ENCODE assay signal across 38 cellular contexts in genomic region chr18:11665146-11665545, GRCh38. TPM values are rescaled to one million over a fixed set of nuclear protein-coding genes. Genes with fewer than 3 reads are reported as not detected.
"Had no signal": no experiment of that assay in that cellular context is flagged by ENCODE, and none has a peak within 500 bp of the region (broad histone marks: within the 10 kb centered on the region; RNA-seq: fewer than 3 reads in every experiment).

No MANE protein-coding gene starts in this region.

- H3K4me3 Mint-ChIP-seq: activated B cell treated with CpG ODN at 0.5 μM for 24 hours; activated CD4-positive, alpha-beta memory T cell treated with anti-CD3 and anti-CD28 coated beads for 36 hours; activated CD4-positive, alpha-beta T cell treated with anti-CD3 and anti-CD28 coated beads for 36 hours; activated CD8-positive, alpha-beta T cell treated with anti-CD3 and anti-CD28 coated beads, Interleukin-2, amount 10 ng/mL, durations not matched to agents 7 days and 5 days; activated naive CD4-positive, alpha-beta T cell treated with anti-CD3 and anti-CD28 coated beads, Interleukin-2, amount 10 ng/mL, durations not matched to agents 7 days and 5 days; activated naive CD4-positive, alpha-beta T cell treated with anti-CD3 and anti-CD28 coated beads, Interleukin-2, amount 50 U/mL, for 24 hours; activated naive CD8-positive, alpha-beta T cell; activated naive CD8-positive, alpha-beta T cell treated with anti-CD3 and anti-CD28 coated beads, Interleukin-2, amount 10 ng/mL, durations not matched to agents 7 days and 5 days; activated naive CD8-positive, alpha-beta T cell treated with anti-CD3 and anti-CD28 coated beads, Interleukin-2, amount 50 U/mL, for 24 hours; activated T-cell treated with anti-CD3 and anti-CD28 coated beads, Interleukin-2, amount 50 U/mL, for 24 hours; brain; central memory CD8-positive, alpha-beta T cell; T-helper 1 cell treated with Interleukin-12 subunit alpha and Interleukin-12 subunit beta and Interleukin-4 antibody, amounts not matched to agents 30 μg/mL and 1 μg/mL, for 36 hours; T-helper 2 cell treated with Interferon-gamma antibody and Interleukin-4, amounts not matched to agents 5 μg/mL and 100 μg/mL, for 36 hours had no signal

- H3K27ac ChIP-seq: ascending aorta, cardiac muscle cell, VCaP had no signal

- H3K9me3 ChIP-seq: ascending aorta had no signal

- H3K4me1 Mint-ChIP-seq: activated B cell treated with CpG ODN at 0.5 μM for 24 hours; activated CD4-positive, alpha-beta T cell treated with anti-CD3 and anti-CD28 coated beads for 36 hours; activated naive CD4-positive, alpha-beta T cell treated with anti-CD3 and anti-CD28 coated beads, Interleukin-2, amount 10 ng/mL, durations not matched to agents 7 days and 5 days; activated naive CD4-positive, alpha-beta T cell treated with anti-CD3 and anti-CD28 coated beads, Interleukin-2, amount 50 U/mL, for 24 hours; activated naive CD8-positive, alpha-beta T cell treated with anti-CD3 and anti-CD28 coated beads, Interleukin-2, amount 10 ng/mL, durations not matched to agents 7 days and 5 days; activated naive CD8-positive, alpha-beta T cell treated with anti-CD3 and anti-CD28 coated beads, Interleukin-2, amount 50 U/mL, for 24 hours; brain; central memory CD8-positive, alpha-beta T cell had no signal

- H3K27ac Mint-ChIP-seq: activated B cell treated with CpG ODN at 0.5 μM for 24 hours; activated CD4-positive, alpha-beta memory T cell treated with anti-CD3 and anti-CD28 coated beads for 36 hours; activated CD4-positive, alpha-beta T cell treated with anti-CD3 and anti-CD28 coated beads for 36 hours; activated CD8-positive, alpha-beta T cell treated with anti-CD3 and anti-CD28 coated beads, Interleukin-2, amount 10 ng/mL, durations not matched to agents 7 days and 5 days; activated naive CD4-positive, alpha-beta T cell treated with anti-CD3 and anti-CD28 coated beads, Interleukin-2, amount 10 ng/mL, durations not matched to agents 7 days and 5 days; activated naive CD4-positive, alpha-beta T cell treated with anti-CD3 and anti-CD28 coated beads, Interleukin-2, amount 50 U/mL, for 24 hours; activated naive CD8-positive, alpha-beta T cell; activated naive CD8-positive, alpha-beta T cell treated with anti-CD3 and anti-CD28 coated beads, Interleukin-2, amount 10 ng/mL, durations not matched to agents 7 days and 5 days; activated naive CD8-positive, alpha-beta T cell treated with anti-CD3 and anti-CD28 coated beads, Interleukin-2, amount 50 U/mL, for 24 hours; activated T-cell treated with anti-CD3 and anti-CD28 coated beads, Interleukin-2, amount 50 U/mL, for 24 hours; activated T-helper 2 cell treated with anti-CD3 and anti-CD28 coated beads, Interferon-gamma antibody, Interleukin-2, Interleukin-4, amounts not matched to agents 10 μg/mL and 5 μg/mL and 100 μg/mL, durations not matched to agents 14 hours and 24 hours and 36 hours; brain; T-helper 1 cell treated with Interleukin-12 subunit alpha and Interleukin-12 subunit beta and Interleukin-4 antibody, amounts not matched to agents 30 μg/mL and 1 μg/mL, for 36 hours; T-helper 2 cell treated with Interferon-gamma antibody and Interleukin-4, amounts not matched to agents 5 μg/mL and 100 μg/mL, for 36 hours had no signal

- H3K36me3 ChIP-seq: ascending aorta, cardiac muscle cell had no signal

- DNase-seq: activated B cell treated with CpG ODN at 0.5 μM for 24 hours; activated CD4-positive, alpha-beta memory T cell treated with anti-CD3 and anti-CD28 coated beads for 36 hours; activated CD4-positive, alpha-beta T cell treated with anti-CD3 and anti-CD28 coated beads for 36 hours; activated CD4-positive, alpha-beta T cell treated with anti-CD3 and anti-CD28 coated beads for 48 hours; activated CD4-positive, alpha-beta T cell treated with anti-CD3 and anti-CD28 coated beads, Interleukin-2, amount 50 U/mL, for 1 hour; activated CD4-positive, alpha-beta T cell treated with anti-CD3 and anti-CD28 coated beads, Interleukin-2, amount 50 U/mL, for 4 hours; activated CD4-positive, CD25-positive, alpha-beta regulatory T cell treated with anti-CD3 and anti-CD28 coated beads, Interleukin-2, amount 50 U/mL, for 72 hours; activated CD8-positive, alpha-beta memory T cell treated with anti-CD3 and anti-CD28 coated beads for 24 hours; activated CD8-positive, alpha-beta memory T cell treated with anti-CD3 and anti-CD28 coated beads, Interleukin-2, amount 50 U/mL, for 4 hours; activated CD8-positive, alpha-beta T cell treated with anti-CD3 and anti-CD28 coated beads, Interleukin-2, amount 10 ng/mL, durations not matched to agents 7 days and 5 days; activated effector memory CD4-positive, alpha-beta T cell treated with Interleukin-2 at 50 U/mL for 16 hours; activated gamma-delta T cell; activated naive CD4-positive, alpha-beta T cell treated with anti-CD3 and anti-CD28 coated beads, Interleukin-2, amount 10 ng/mL, durations not matched to agents 7 days and 5 days; activated naive CD4-positive, alpha-beta T cell treated with Interleukin-2 at 50 U/mL for 16 hours; activated naive CD8-positive, alpha-beta T cell treated with anti-CD3 and anti-CD28 coated beads, Interleukin-2, amount 10 ng/mL, durations not matched to agents 7 days and 5 days; activated naive CD8-positive, alpha-beta T cell treated with anti-CD3 and anti-CD28 coated beads, Interleukin-2, amount 50 U/mL, for 24 hours; activated T-cell treated with anti-CD3 and anti-CD28 coated beads, Interleukin-2, amount 50 U/mL, for 24 hours; activated T-cell treated with anti-CD3 and anti-CD28 coated beads, Interleukin-2, amount 50 U/mL, for 48 hours; amygdala; anterior cingulate cortex; caudate nucleus; cerebellar nuclear complex; SW 1271; T-helper 1 cell; T-helper 2 cell; T-helper 9 cell had no signal

- H3K4me3 ChIP-seq: ascending aorta, cardiac muscle cell had no signal

- H3K9me3 Mint-ChIP-seq: activated B cell treated with CpG ODN at 0.5 μM for 24 hours; activated CD4-positive, alpha-beta memory T cell treated with anti-CD3 and anti-CD28 coated beads for 36 hours; activated naive CD4-positive, alpha-beta T cell treated with anti-CD3 and anti-CD28 coated beads, Interleukin-2, amount 10 ng/mL, durations not matched to agents 7 days and 5 days; activated naive CD4-positive, alpha-beta T cell treated with anti-CD3 and anti-CD28 coated beads, Interleukin-2, amount 50 U/mL, for 24 hours; activated naive CD8-positive, alpha-beta T cell treated with anti-CD3 and anti-CD28 coated beads, Interleukin-2, amount 10 ng/mL, durations not matched to agents 7 days and 5 days; activated naive CD8-positive, alpha-beta T cell treated with anti-CD3 and anti-CD28 coated beads, Interleukin-2, amount 50 U/mL, for 24 hours; activated T-cell treated with anti-CD3 and anti-CD28 coated beads, Interleukin-2, amount 50 U/mL, for 24 hours; activated T-helper 2 cell treated with anti-CD3 and anti-CD28 coated beads, Interferon-gamma antibody, Interleukin-2, Interleukin-4, amounts not matched to agents 10 μg/mL and 5 μg/mL and 100 μg/mL, durations not matched to agents 14 hours and 24 hours and 36 hours; brain; central memory CD8-positive, alpha-beta T cell; T-helper 1 cell treated with Interleukin-12 subunit alpha and Interleukin-12 subunit beta and Interleukin-4 antibody, amounts not matched to agents 30 μg/mL and 1 μg/mL, for 36 hours; T-helper 2 cell treated with Interferon-gamma antibody and Interleukin-4, amounts not matched to agents 5 μg/mL and 100 μg/mL, for 36 hours had no signal

- H3K27me3 Mint-ChIP-seq: activated naive CD4-positive, alpha-beta T cell treated with anti-CD3 and anti-CD28 coated beads, Interleukin-2, amount 50 U/mL, for 24 hours; activated T-cell treated with anti-CD3 and anti-CD28 coated beads, Interleukin-2, amount 50 U/mL, for 24 hours had no signal

- ATAC-seq: activated CD4-positive, alpha-beta T cell treated with anti-CD3 and anti-CD28 coated beads for 36 hours; activated CD8-positive, alpha-beta T cell treated with anti-CD3 and anti-CD28 coated beads, Interleukin-2, amount 10 ng/mL, durations not matched to agents 7 days and 5 days; activated naive CD8-positive, alpha-beta T cell treated with anti-CD3 and anti-CD28 coated beads, Interleukin-2, amount 50 U/mL, for 24 hours had no signal

- H3K4me1 ChIP-seq: ascending aorta had no signal

- H3K36me3 Mint-ChIP-seq: activated CD4-positive, alpha-beta memory T cell treated with anti-CD3 and anti-CD28 coated beads for 36 hours; activated naive CD4-positive, alpha-beta T cell treated with anti-CD3 and anti-CD28 coated beads, Interleukin-2, amount 10 ng/mL, durations not matched to agents 7 days and 5 days; activated naive CD4-positive, alpha-beta T cell treated with anti-CD3 and anti-CD28 coated beads, Interleukin-2, amount 50 U/mL, for 24 hours; activated naive CD8-positive, alpha-beta T cell; activated naive CD8-positive, alpha-beta T cell treated with anti-CD3 and anti-CD28 coated beads, Interleukin-2, amount 10 ng/mL, durations not matched to agents 7 days and 5 days; brain had no signal

- H3K27me3 ChIP-seq: ascending aorta, cardiac muscle cell had no signal

RNA-seq across cellular contexts. Expression of gene GNAL, which starts 23.9 kb away (rescaled TPM):
- total RNA-seq: activated B cell treated with CpG ODN at 0.5 μM for 24 hours; activated CD8-positive, alpha-beta T cell treated with anti-CD3 and anti-CD28 coated beads, Interleukin-2, amount 10 ng/mL, durations not matched to agents 7 days and 5 days had no signal

RNA-seq across cellular contexts. Expression of gene SLC35G4, which starts 55.8 kb away (rescaled TPM):
- total RNA-seq: activated B cell treated with CpG ODN at 0.5 μM for 24 hours; activated CD4-positive, alpha-beta memory T cell treated with anti-CD3 and anti-CD28 coated beads for 36 hours; activated CD4-positive, alpha-beta T cell treated with anti-CD3 and anti-CD28 coated beads for 36 hours; activated CD8-positive, alpha-beta T cell treated with anti-CD3 and anti-CD28 coated beads, Interleukin-2, amount 10 ng/mL, durations not matched to agents 7 days and 5 days; activated naive CD8-positive, alpha-beta T cell treated with anti-CD3 and anti-CD28 coated beads, Interleukin-2, amount 10 ng/mL, durations not matched to agents 7 days and 5 days; activated T-helper 2 cell treated with anti-CD3 and anti-CD28 coated beads, Interferon-gamma antibody, Interleukin-2, Interleukin-4, amounts not matched to agents 10 μg/mL and 5 μg/mL and 100 μg/mL, durations not matched to agents 14 hours and 24 hours and 36 hours; ascending aorta; bronchial epithelial cell; cardiac muscle cell had no signal
- polyA plus RNA-seq: adipose tissue, cardiac muscle cell had no signal
